Comparison of ENCODE assay signal across 17 cellular contexts in the genomic region with DNA sequence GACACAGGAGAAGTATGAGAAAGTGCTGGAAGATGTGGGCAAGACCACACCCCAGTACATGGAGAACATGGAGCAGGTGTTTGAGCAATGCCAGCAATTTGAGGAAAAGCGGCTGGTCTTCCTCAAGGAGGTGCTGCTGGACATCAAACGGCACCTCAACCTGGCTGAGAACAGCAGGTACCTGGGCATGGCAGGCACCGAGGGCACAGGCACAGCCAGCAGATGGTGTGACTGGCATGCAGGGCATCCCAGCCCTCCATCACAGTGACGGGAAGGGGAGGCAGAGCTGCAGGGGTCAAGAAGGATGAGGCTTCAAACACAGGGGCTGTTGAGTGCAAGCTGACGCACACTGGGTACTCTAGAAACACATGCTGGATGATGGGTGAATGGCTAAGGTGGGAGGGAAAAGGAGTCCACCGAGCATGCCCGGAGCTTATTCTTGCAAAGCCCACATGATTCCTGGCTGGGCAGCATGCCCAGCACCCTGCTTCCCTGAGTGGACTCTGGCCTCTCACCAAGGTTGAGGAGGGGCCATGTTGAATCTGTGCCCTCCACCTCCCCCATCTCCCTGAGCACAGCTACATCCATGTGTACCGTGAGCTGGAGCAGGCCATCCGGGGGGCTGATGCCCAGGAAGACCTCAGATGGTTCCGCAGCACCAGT. TPM values are rescaled to one million over a fixed set of nuclear protein-coding genes. Genes with fewer than 3 reads are reported as not detected.
DNase-seq lines count a peak whose midpoint lies in the region; ATAC-seq and TF ChIP-seq lines count a peak whose summit lies in the region.
"Had no signal": no experiment of that assay in that cellular context is flagged by ENCODE, and none has a peak within 500 bp of the region (broad histone marks: within the 10 kb centered on the region; RNA-seq: fewer than 3 reads in every experiment).

No MANE protein-coding gene starts in this region.

- no peaks in the 10 kb centered on the region for H3K36me3 ChIP-seq in mucosa of descending colon (ENCODE audit: low read depth)
- H3K36me3 ChIP-seq: cardiac muscle cell had no signal

- no peak for TF ChIP-seq CTCF in mucosa of descending colon (IDR thresholded peaks at IDR 0.05)

- H3K9me3 ChIP-seq in mucosa of descending colon: no peaks in the 10 kb centered on the region

- DNase-seq in Ammon's horn (ENCODE audit: low spot score) (peak; percentile 37), NCI-H1092 (lab: John Stamatoyannopoulos, UW) (peak; percentile 86), cerebellar cortex (ENCODE audit: low spot score) (peak; percentile 78), mucosa of descending colon (peak; percentile 63 to 70 (median 70)), SKM-1 treated with dmso at 0.1 percent for 144 hours (lab: John Stamatoyannopoulos, UW; ENCODE audit: unreplicated experiment) (no peak), iPS-NIHi11 (ENCODE audit: low spot score) (no peak)
- DNase-seq in activated effector memory CD4-positive, alpha-beta T cell treated with Interleukin-2 at 50 U/mL for 16 hours: no peak
- DNase-seq: activated CD8-positive, alpha-beta T cell treated with anti-CD3 and anti-CD28 coated beads, Interleukin-2, amount 10 ng/mL, durations not matched to agents 7 days and 5 days; AML-193; erythroblast; stimulated activated CD4-positive, alpha-beta T cell treated with anti-CD3 and anti-CD28 coated beads, Interleukin-2, amount 100 ng/mL, for 24 hours; T1000 had no signal

- H3K27ac Mint-ChIP-seq in stimulated activated memory B cell treated with anti-CD40 and anti-IgM and Interleukin-4, amounts not matched to agents 10 μg/mL and 1 μg/mL and 100 μg/mL, for 72 hours: no peak overlapping the region
- H3K27ac Mint-ChIP-seq: activated CD8-positive, alpha-beta T cell treated with anti-CD3 and anti-CD28 coated beads, Interleukin-2, amount 10 ng/mL, durations not matched to agents 7 days and 5 days had no signal

- intact Hi-C loops in mucosa of descending colon (cut with DNase I, micrococcal nuclease): loop anchor here in 1 of 2 donors (10.0 kb wide), 1 partner anchor 75 kb away; no protein-coding TSS in a partner anchor

- no peaks in the 10 kb centered on the region for H3K4me1 Mint-ChIP-seq in stimulated activated memory B cell treated with anti-CD40 and anti-IgM and Interleukin-4, amounts not matched to agents 10 μg/mL and 1 μg/mL and 100 μg/mL, for 72 hours

- no peaks in the 10 kb centered on the region for H3K27me3 Mint-ChIP-seq in stimulated activated memory B cell treated with anti-CD40 and anti-IgM and Interleukin-4, amounts not matched to agents 10 μg/mL and 1 μg/mL and 100 μg/mL, for 72 hours

- peak; percentile 39 for ATAC-seq in mucosa of descending colon
- ATAC-seq in stimulated activated memory B cell treated with anti-CD40 and anti-IgM and Interleukin-4, amounts not matched to agents 10 μg/mL and 1 μg/mL and 100 μg/mL, for 72 hours: no peak
- ATAC-seq: activated CD8-positive, alpha-beta T cell treated with anti-CD3 and anti-CD28 coated beads, Interleukin-2, amount 10 ng/mL, durations not matched to agents 7 days and 5 days had no signal

- H3K4me3 Mint-ChIP-seq in stimulated activated memory B cell treated with anti-CD40 and anti-IgM and Interleukin-4, amounts not matched to agents 10 μg/mL and 1 μg/mL and 100 μg/mL, for 72 hours: no peak overlapping the region
- H3K4me3 Mint-ChIP-seq: activated CD8-positive, alpha-beta T cell treated with anti-CD3 and anti-CD28 coated beads, Interleukin-2, amount 10 ng/mL, durations not matched to agents 7 days and 5 days had no signal

- H3K4me3 ChIP-seq in mucosa of descending colon: no peak overlapping the region
- H3K4me3 ChIP-seq: cardiac muscle cell had no signal

- peaks cover 10% of the 10 kb centered on the region for H3K4me1 ChIP-seq in mucosa of descending colon (ENCODE audit: low read depth)

- no peaks in the 10 kb centered on the region for H3K36me3 Mint-ChIP-seq in stimulated activated memory B cell treated with anti-CD40 and anti-IgM and Interleukin-4, amounts not matched to agents 10 μg/mL and 1 μg/mL and 100 μg/mL, for 72 hours

- H3K9me3 Mint-ChIP-seq in stimulated activated memory B cell treated with anti-CD40 and anti-IgM and Interleukin-4, amounts not matched to agents 10 μg/mL and 1 μg/mL and 100 μg/mL, for 72 hours: no peaks in the 10 kb centered on the region

RNA-seq across cellular contexts. Expression of gene SPDEF, which starts 26.3 kb away (rescaled TPM):
- 10 to 100 TPM; 13.8 to 49.1 (median 38.2) TPM for total RNA-seq in mucosa of descending colon
- total RNA-seq: lung microvascular endothelial cell, NCI-H460, osteocyte had no signal

Comparison
In these comparisons a context has a peak if more than half of its experiments do, and no peak if none do; other contexts are left out.
1. DNase-seq: peak in Ammon's horn (single experiment), NCI-H1092 (single experiment), cerebellar cortex (single experiment) and mucosa of descending colon (3 of 3); none in SKM-1 treated with dmso at 0.1 percent for 144 hours (single experiment), activated effector memory CD4-positive, alpha-beta T cell treated with Interleukin-2 at 50 U/mL for 16 hours (single experiment) and iPS-NIHi11 (single experiment).